ENCODE assay signal across 24 cellular contexts in the genomic region with DNA sequence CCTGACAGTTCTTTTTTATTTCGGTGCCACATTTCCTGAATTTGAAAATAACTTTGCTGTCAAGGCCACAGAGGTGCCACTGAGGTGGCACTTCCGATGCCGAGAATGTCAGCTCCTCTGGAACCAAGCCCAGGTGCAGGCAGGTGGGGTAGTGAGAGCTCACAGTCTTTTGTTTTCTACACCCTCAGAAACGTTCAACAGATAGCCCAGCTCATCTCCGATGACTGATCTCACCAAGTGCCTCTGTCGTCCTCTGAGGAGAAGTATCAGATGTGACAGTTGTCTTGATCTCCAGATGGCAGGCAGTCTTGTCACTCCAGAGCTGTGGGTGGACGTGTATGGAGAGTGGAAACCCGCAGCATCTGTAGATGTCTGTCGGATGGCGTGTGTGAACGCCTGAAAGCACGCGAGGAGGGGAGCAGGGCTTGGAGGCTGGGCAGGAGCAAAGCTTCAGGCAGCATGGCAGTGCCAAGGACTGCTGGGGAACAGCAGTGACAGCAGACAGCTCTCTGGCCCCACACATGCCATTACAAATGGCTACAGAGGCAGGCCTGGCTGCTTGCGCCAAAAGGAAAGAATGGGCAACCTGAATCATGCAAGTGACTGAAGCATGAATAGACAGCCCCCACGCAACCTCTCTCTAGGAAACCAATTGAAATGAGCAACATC.
"Had no signal": no experiment of that assay in that cellular context is flagged by ENCODE, and none has a peak within 500 bp of the region (broad histone marks: within the 10 kb centered on the region; RNA-seq: fewer than 3 reads in every experiment).

No MANE protein-coding gene starts in this region.

- H3K4me3 ChIP-seq: ascending aorta, colonic mucosa, ovary, upper lobe of right lung had no signal

- H3K27ac Mint-ChIP-seq: activated CD8-positive, alpha-beta memory T cell treated with anti-CD3 and anti-CD28 coated beads, Interleukin-2, amount 10 ng/mL, durations not matched to agents 7 days and 5 days; activated CD8-positive, alpha-beta T cell treated with anti-CD3 and anti-CD28 coated beads for 36 hours; endodermal cell; memory B cell; nephron had no signal

- DNase-seq: activated CD4-positive, alpha-beta T cell treated with anti-CD3 and anti-CD28 coated beads for 4 hours; activated CD4-positive, CD25-positive, alpha-beta regulatory T cell; activated CD8-positive, alpha-beta memory T cell treated with anti-CD3 and anti-CD28 coated beads, Interleukin-2, amount 10 ng/mL, durations not matched to agents 7 days and 5 days; activated CD8-positive, alpha-beta T cell treated with anti-CD3 and anti-CD28 coated beads for 36 hours; activated effector memory CD4-positive, alpha-beta T cell treated with anti-CD3 and anti-CD28 coated beads, Interleukin-2, amount 50 U/mL, for 16 hours; activated naive CD4-positive, alpha-beta T cell treated with anti-CD3 and anti-CD28 coated beads, Interleukin-2, amount 50 U/mL, for 16 hours; activated T-cell treated with anti-CD3 and anti-CD28 coated beads for 4 hours; central memory CD4-positive, alpha-beta T cell; colonic mucosa; endodermal cell; foreskin fibroblast; left colon; ovary; right cardiac atrium; stimulated activated CD4-positive, alpha-beta T cell treated with anti-CD3 and anti-CD28 coated beads, Interleukin-12 subunit alpha, Interleukin-12 subunit beta, amount 100 ng/mL, for 4 hours; stimulated activated CD4-positive, alpha-beta T cell treated with anti-CD3 and anti-CD28 coated beads, Interleukin-4, amount 100 ng/mL, for 4 hours; stimulated activated naive CD8-positive, alpha-beta T cell treated with anti-CD3 and anti-CD28 coated beads, Interleukin-15, Interleukin-2, amounts not matched to agents 100 U/mL and 50 U/mL, for 24 hours; T1000; upper lobe of right lung had no signal

- H3K4me3 Mint-ChIP-seq: activated CD8-positive, alpha-beta memory T cell treated with anti-CD3 and anti-CD28 coated beads, Interleukin-2, amount 10 ng/mL, durations not matched to agents 7 days and 5 days; activated CD8-positive, alpha-beta T cell treated with anti-CD3 and anti-CD28 coated beads for 36 hours; endodermal cell; memory B cell; nephron had no signal

- H3K36me3 Mint-ChIP-seq: activated CD8-positive, alpha-beta memory T cell treated with anti-CD3 and anti-CD28 coated beads, Interleukin-2, amount 10 ng/mL, durations not matched to agents 7 days and 5 days; memory B cell had no signal

- FAIRE-seq: keratinocyte had no signal

- H3K9me3 ChIP-seq: ascending aorta, colonic mucosa, neutrophil, ovary, upper lobe of right lung had no signal

- H3K4me1 ChIP-seq: ascending aorta, colonic mucosa, upper lobe of right lung had no signal

- H3K4me1 Mint-ChIP-seq: activated CD8-positive, alpha-beta memory T cell treated with anti-CD3 and anti-CD28 coated beads, Interleukin-2, amount 10 ng/mL, durations not matched to agents 7 days and 5 days; memory B cell had no signal

- H3K27me3 ChIP-seq: ascending aorta, colonic mucosa, neutrophil, ovary, upper lobe of right lung had no signal

- H3K36me3 ChIP-seq: ascending aorta, colonic mucosa, neutrophil, ovary, upper lobe of right lung had no signal

- H3K9me3 Mint-ChIP-seq: activated CD8-positive, alpha-beta T cell treated with anti-CD3 and anti-CD28 coated beads for 36 hours; endodermal cell had no signal

- H3K27ac ChIP-seq: ascending aorta, colonic mucosa, neutrophil, ovary, upper lobe of right lung had no signal

- ATAC-seq: activated CD8-positive, alpha-beta memory T cell treated with anti-CD3 and anti-CD28 coated beads, Interleukin-2, amount 10 ng/mL, durations not matched to agents 7 days and 5 days; activated CD8-positive, alpha-beta T cell treated with anti-CD3 and anti-CD28 coated beads for 36 hours; left colon; right cardiac atrium; stimulated activated naive CD8-positive, alpha-beta T cell treated with anti-CD3 and anti-CD28 coated beads, Interleukin-15, Interleukin-2, amounts not matched to agents 100 U/mL and 50 U/mL, for 24 hours; upper lobe of right lung had no signal

- H3K27me3 Mint-ChIP-seq: activated CD8-positive, alpha-beta memory T cell treated with anti-CD3 and anti-CD28 coated beads, Interleukin-2, amount 10 ng/mL, durations not matched to agents 7 days and 5 days; activated CD8-positive, alpha-beta T cell treated with anti-CD3 and anti-CD28 coated beads for 36 hours; memory B cell had no signal
